Comparison of ENCODE assay signal across 14 cellular contexts in genomic region chr15:29114277-29115092, GRCh38.
DNase-seq lines count a peak whose midpoint lies in the region; TF ChIP-seq lines count a peak whose summit lies in the region.
"Had no signal": no experiment of that assay in that cellular context is flagged by ENCODE, and none has a peak within 500 bp of the region (broad histone marks: within the 10 kb centered on the region; RNA-seq: fewer than 3 reads in every experiment).

No MANE protein-coding gene starts in this region.

- CTCF ChIA-PET in HEK293 (lab: Yijun Ruan, JAX) = no interaction called here

- H3K36me3 Mint-ChIP-seq in nephron (ENCODE audit: low read depth) = no peaks in the 10 kb centered on the region

- peaks cover 0 to 25% (median 0%) of the 10 kb centered on the region in 11 experiments; a peak in 7 of 22 replicates for H4K20me1 ChIP-seq in BLaER1 treated with 17β-estradiol and CSF1 and Interleukin-3, amounts not matched to agents 10 nM and 100 nM

- peaks cover 10% of the 10 kb centered on the region for H3K4me1 Mint-ChIP-seq in nephron

- peak overlapping the region; percentile 70 to 77 (median 77) for H3K4me3 Mint-ChIP-seq in nephron

- intact Hi-C loops in posterior vena cava (cut with DNase I) = loop anchor here in 1 of 2 donors (5.0 kb wide), 1 partner anchor 907 kb away; no protein-coding TSS in a partner anchor

- DNase-seq in posterior vena cava (ENCODE audit: low spot score) (no peak), activated gamma-delta T cell (lab: John Stamatoyannopoulos, UW) (no peak)
- no peak for DNase-seq in activated effector memory CD4-positive, alpha-beta T cell treated with Interleukin-2 at 50 U/mL for 16 hours
- no peak for DNase-seq in activated effector memory CD4-positive, alpha-beta T cell treated with anti-CD3 and anti-CD28 coated beads, Interleukin-2, amount 50 U/mL, for 16 hours
- DNase-seq: mammary epithelial cell; MG63; NCI-H2171 treated with DMSO at 0.1 percent for 48 hours; stimulated activated CD4-positive, alpha-beta T cell treated with anti-CD3 and anti-CD28 coated beads, Interleukin-4, amount 100 ng/mL, for 24 hours; stomach had no signal

- peaks cover 3 to 21% (median 11%) of the 10 kb centered on the region in 10 experiments; a peak in 15 of 20 replicates for H3K4me1 ChIP-seq in BLaER1 treated with 17β-estradiol and CSF1 and Interleukin-3, amounts not matched to agents 10 nM and 100 nM
- H3K4me1 ChIP-seq in HEK293 (ENCODE audit: control insufficient read depth, insufficient read depth, low read length) = no peaks in the 10 kb centered on the region

- no peak overlapping the region for H3K9ac ChIP-seq in BLaER1 treated with 17β-estradiol and CSF1 and Interleukin-3, amounts not matched to agents 10 nM and 100 nM

- peaks cover 0 to 10% (median 0%) of the 10 kb centered on the region in 11 experiments; a peak in 5 of 22 replicates for H3K27me3 ChIP-seq in BLaER1 treated with 17β-estradiol and CSF1 and Interleukin-3, amounts not matched to agents 10 nM and 100 nM
- H3K27me3 ChIP-seq: MG63 had no signal

- H3K4me3 ChIP-seq in BLaER1 treated with 17β-estradiol and CSF1 and Interleukin-3, amounts not matched to agents 10 nM and 100 nM = peak overlapping the region in 1 of 10 experiments; percentile 72; a peak in 1 of 20 replicates
- H3K4me3 ChIP-seq in HEK293 (ENCODE audit: low read depth, low read length) = no peak overlapping the region
- H3K4me3 ChIP-seq: MG63 had no signal

- H3K9me3 Mint-ChIP-seq in nephron = no peaks in the 10 kb centered on the region

- H3K9me3 ChIP-seq in BLaER1 treated with 17β-estradiol and CSF1 and Interleukin-3, amounts not matched to agents 10 nM and 100 nM (replicated peaks in 1 of 11) = no peaks in the 10 kb centered on the region
- no peaks in the 10 kb centered on the region for H3K9me3 ChIP-seq in HEK293 (ENCODE audit: control insufficient read depth, insufficient read depth, low read depth, low read length)
- H3K9me3 ChIP-seq: MG63, stomach had no signal

- peak overlapping the region; percentile 17 to 74 (median 36) for H3K27ac Mint-ChIP-seq in nephron

- no peak overlapping the region for H3K27ac ChIP-seq in BLaER1 treated with 17β-estradiol and CSF1 and Interleukin-3, amounts not matched to agents 10 nM and 100 nM
- H3K27ac ChIP-seq in HEK293 (ENCODE audit: extremely low read depth, low read depth, low read length) (no peak overlapping the region), cingulate gyrus (ENCODE audit: low read depth, low read length) (peak overlapping the region; percentile 65)
- H3K27ac ChIP-seq: C4-2B, stomach had no signal

- H3K27me3 Mint-ChIP-seq in nephron (ENCODE audit: low read depth) = peaks cover 6% of the 10 kb centered on the region

- H3K4me2 ChIP-seq in BLaER1 treated with 17β-estradiol and CSF1 and Interleukin-3, amounts not matched to agents 10 nM and 100 nM = peak overlapping the region; percentile 36 to 99 (median 98); a peak in 18 of 22 replicates

- no peaks in the 10 kb centered on the region for H3K36me3 ChIP-seq in BLaER1 treated with 17β-estradiol and CSF1 and Interleukin-3, amounts not matched to agents 10 nM and 100 nM
- no peaks in the 10 kb centered on the region for H3K36me3 ChIP-seq in HEK293 (ENCODE audit: control insufficient read depth in 2 of 2, insufficient read depth in 1 of 2, low read length in 2 of 2)
- H3K36me3 ChIP-seq: MG63, stomach had no signal

- TF ChIP-seq CTCF in HEK293 (tag by site-specific recombination; IDR thresholded peaks at IDR 0.05) = no peak
- TF ChIP-seq CTCF in nephron (IDR thresholded peaks at IDR 0.05; ENCODE audit: unreplicated experiment in 3 of 3) = no peak

- POLR2A ChIA-PET in HEK293 (lab: Yijun Ruan, JAX) = no interaction called here

TF ChIP-seq in HEK293, 187 proteins besides CTCF, POLR2A, EP300 and RAD21:
- TF ChIP-seq, protein P1, sequence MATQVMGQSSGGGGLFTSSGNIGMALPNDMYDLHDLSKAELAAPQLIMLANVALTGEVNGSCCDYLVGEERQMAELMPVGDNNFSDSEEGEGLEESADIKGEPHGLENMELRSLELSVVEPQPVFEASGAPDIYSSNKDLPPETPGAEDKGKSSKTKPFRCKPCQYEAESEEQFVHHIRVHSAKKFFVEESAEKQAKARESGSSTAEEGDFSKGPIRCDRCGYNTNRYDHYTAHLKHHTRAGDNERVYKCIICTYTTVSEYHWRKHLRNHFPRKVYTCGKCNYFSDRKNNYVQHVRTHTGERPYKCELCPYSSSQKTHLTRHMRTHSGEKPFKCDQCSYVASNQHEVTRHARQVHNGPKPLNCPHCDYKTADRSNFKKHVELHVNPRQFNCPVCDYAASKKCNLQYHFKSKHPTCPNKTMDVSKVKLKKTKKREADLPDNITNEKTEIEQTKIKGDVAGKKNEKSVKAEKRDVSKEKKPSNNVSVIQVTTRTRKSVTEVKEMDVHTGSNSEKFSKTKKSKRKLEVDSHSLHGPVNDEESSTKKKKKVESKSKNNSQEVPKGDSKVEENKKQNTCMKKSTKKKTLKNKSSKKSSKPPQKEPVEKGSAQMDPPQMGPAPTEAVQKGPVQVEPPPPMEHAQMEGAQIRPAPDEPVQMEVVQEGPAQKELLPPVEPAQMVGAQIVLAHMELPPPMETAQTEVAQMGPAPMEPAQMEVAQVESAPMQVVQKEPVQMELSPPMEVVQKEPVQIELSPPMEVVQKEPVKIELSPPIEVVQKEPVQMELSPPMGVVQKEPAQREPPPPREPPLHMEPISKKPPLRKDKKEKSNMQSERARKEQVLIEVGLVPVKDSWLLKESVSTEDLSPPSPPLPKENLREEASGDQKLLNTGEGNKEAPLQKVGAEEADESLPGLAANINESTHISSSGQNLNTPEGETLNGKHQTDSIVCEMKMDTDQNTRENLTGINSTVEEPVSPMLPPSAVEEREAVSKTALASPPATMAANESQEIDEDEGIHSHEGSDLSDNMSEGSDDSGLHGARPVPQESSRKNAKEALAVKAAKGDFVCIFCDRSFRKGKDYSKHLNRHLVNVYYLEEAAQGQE (tag by site-specific recombination; IDR thresholded peaks at IDR 0.05) = no peak
- TF ChIP-seq SCRT2 (tag by site-specific recombination; IDR thresholded peaks at IDR 0.05) (no peak), PRDM1 (tag by site-specific recombination; IDR thresholded peaks at IDR 0.05) (no peak), ZNF133 (tag by site-specific recombination; IDR thresholded peaks at IDR 0.05) (no peak), ZNF488 (tag by site-specific recombination; IDR thresholded peaks at IDR 0.05) (no peak), ZNF266 (tag by site-specific recombination; IDR thresholded peaks at IDR 0.05; ENCODE audit: low read depth) (no peak), KLF9 (tag by site-specific recombination; IDR thresholded peaks at IDR 0.05; ENCODE audit: low read depth) (peak; percentile 87), IKZF3 (tag by site-specific recombination; IDR thresholded peaks at IDR 0.05) (no peak), ZFHX2 (tag by site-specific recombination; conservative IDR thresholded peaks at IDR 0.05) (peak; percentile 100), ZBTB7A (tag by site-specific recombination; IDR thresholded peaks at IDR 0.05; ENCODE audit: low read depth) (no peak), EGR2 (tag by site-specific recombination; IDR thresholded peaks at IDR 0.05; ENCODE audit: low read depth) (peak; percentile 99), MYNN (tag by site-specific recombination; IDR thresholded peaks at IDR 0.05; ENCODE audit: borderline replicate concordance) (no peak), ZNF324 (tag by site-specific recombination; IDR thresholded peaks at IDR 0.05) (no peak), HOXD13 (CRISPR knock-in tag; IDR thresholded peaks at IDR 0.05; ENCODE audit: borderline replicate concordance) (no peak), ZNF555 (tag by site-specific recombination; conservative IDR thresholded peaks at IDR 0.05) (no peak), YY1 (tag by site-specific recombination; IDR thresholded peaks at IDR 0.05) (no peak), ZSCAN30 (tag by site-specific recombination; IDR thresholded peaks at IDR 0.05) (no peak)
- TF ChIP-seq, protein P2, sequence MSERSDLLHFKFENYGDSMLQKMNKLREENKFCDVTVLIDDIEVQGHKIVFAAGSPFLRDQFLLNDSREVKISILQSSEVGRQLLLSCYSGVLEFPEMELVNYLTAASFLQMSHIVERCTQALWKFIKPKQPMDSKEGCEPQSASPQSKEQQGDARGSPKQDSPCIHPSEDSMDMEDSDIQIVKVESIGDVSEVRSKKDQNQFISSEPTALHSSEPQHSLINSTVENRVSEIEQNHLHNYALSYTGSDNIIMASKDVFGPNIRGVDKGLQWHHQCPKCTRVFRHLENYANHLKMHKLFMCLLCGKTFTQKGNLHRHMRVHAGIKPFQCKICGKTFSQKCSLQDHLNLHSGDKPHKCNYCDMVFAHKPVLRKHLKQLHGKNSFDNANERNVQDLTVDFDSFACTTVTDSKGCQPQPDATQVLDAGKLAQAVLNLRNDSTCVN (tag by site-specific recombination; optimal IDR thresholded peaks at IDR 0.05) = no peak
TF ChIP-seq in HEK293: peak in this region for 3.
